ENCODE assay signal across 1 cellular context in genomic region chr7:149028346-149029109, GRCh38.
TF ChIP-seq lines count a peak whose summit lies in the region.

Gene PDIA4 (minus strand): TSS chr7:149028505. CDS start chr7:149028408, 97 bp downstream.

TF ChIP-seq in H1, 55 proteins besides CTCF, POLR2A, EP300 and RAD21 (continued from another document):
- TF ChIP-seq, protein P1, sequence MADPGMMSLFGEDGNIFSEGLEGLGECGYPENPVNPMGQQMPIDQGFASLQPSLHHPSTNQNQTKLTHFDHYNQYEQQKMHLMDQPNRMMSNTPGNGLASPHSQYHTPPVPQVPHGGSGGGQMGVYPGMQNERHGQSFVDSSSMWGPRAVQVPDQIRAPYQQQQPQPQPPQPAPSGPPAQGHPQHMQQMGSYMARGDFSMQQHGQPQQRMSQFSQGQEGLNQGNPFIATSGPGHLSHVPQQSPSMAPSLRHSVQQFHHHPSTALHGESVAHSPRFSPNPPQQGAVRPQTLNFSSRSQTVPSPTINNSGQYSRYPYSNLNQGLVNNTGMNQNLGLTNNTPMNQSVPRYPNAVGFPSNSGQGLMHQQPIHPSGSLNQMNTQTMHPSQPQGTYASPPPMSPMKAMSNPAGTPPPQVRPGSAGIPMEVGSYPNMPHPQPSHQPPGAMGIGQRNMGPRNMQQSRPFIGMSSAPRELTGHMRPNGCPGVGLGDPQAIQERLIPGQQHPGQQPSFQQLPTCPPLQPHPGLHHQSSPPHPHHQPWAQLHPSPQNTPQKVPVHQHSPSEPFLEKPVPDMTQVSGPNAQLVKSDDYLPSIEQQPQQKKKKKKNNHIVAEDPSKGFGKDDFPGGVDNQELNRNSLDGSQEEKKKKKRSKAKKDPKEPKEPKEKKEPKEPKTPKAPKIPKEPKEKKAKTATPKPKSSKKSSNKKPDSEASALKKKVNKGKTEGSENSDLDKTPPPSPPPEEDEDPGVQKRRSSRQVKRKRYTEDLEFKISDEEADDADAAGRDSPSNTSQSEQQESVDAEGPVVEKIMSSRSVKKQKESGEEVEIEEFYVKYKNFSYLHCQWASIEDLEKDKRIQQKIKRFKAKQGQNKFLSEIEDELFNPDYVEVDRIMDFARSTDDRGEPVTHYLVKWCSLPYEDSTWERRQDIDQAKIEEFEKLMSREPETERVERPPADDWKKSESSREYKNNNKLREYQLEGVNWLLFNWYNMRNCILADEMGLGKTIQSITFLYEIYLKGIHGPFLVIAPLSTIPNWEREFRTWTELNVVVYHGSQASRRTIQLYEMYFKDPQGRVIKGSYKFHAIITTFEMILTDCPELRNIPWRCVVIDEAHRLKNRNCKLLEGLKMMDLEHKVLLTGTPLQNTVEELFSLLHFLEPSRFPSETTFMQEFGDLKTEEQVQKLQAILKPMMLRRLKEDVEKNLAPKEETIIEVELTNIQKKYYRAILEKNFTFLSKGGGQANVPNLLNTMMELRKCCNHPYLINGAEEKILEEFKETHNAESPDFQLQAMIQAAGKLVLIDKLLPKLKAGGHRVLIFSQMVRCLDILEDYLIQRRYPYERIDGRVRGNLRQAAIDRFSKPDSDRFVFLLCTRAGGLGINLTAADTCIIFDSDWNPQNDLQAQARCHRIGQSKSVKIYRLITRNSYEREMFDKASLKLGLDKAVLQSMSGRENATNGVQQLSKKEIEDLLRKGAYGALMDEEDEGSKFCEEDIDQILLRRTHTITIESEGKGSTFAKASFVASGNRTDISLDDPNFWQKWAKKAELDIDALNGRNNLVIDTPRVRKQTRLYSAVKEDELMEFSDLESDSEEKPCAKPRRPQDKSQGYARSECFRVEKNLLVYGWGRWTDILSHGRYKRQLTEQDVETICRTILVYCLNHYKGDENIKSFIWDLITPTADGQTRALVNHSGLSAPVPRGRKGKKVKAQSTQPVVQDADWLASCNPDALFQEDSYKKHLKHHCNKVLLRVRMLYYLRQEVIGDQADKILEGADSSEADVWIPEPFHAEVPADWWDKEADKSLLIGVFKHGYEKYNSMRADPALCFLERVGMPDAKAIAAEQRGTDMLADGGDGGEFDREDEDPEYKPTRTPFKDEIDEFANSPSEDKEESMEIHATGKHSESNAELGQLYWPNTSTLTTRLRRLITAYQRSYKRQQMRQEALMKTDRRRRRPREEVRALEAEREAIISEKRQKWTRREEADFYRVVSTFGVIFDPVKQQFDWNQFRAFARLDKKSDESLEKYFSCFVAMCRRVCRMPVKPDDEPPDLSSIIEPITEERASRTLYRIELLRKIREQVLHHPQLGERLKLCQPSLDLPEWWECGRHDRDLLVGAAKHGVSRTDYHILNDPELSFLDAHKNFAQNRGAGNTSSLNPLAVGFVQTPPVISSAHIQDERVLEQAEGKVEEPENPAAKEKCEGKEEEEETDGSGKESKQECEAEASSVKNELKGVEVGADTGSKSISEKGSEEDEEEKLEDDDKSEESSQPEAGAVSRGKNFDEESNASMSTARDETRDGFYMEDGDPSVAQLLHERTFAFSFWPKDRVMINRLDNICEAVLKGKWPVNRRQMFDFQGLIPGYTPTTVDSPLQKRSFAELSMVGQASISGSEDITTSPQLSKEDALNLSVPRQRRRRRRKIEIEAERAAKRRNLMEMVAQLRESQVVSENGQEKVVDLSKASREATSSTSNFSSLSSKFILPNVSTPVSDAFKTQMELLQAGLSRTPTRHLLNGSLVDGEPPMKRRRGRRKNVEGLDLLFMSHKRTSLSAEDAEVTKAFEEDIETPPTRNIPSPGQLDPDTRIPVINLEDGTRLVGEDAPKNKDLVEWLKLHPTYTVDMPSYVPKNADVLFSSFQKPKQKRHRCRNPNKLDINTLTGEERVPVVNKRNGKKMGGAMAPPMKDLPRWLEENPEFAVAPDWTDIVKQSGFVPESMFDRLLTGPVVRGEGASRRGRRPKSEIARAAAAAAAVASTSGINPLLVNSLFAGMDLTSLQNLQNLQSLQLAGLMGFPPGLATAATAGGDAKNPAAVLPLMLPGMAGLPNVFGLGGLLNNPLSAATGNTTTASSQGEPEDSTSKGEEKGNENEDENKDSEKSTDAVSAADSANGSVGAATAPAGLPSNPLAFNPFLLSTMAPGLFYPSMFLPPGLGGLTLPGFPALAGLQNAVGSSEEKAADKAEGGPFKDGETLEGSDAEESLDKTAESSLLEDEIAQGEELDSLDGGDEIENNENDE (IDR thresholded peaks at IDR 0.05; ENCODE audit: insufficient replicate concordance, low read length) = no peak
- TF ChIP-seq, protein P2, sequence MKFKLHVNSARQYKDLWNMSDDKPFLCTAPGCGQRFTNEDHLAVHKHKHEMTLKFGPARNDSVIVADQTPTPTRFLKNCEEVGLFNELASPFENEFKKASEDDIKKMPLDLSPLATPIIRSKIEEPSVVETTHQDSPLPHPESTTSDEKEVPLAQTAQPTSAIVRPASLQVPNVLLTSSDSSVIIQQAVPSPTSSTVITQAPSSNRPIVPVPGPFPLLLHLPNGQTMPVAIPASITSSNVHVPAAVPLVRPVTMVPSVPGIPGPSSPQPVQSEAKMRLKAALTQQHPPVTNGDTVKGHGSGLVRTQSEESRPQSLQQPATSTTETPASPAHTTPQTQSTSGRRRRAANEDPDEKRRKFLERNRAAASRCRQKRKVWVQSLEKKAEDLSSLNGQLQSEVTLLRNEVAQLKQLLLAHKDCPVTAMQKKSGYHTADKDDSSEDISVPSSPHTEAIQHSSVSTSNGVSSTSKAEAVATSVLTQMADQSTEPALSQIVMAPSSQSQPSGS (IDR thresholded peaks at IDR 0.05; ENCODE audit: low read length) = no peak
- TF ChIP-seq, protein P3, sequence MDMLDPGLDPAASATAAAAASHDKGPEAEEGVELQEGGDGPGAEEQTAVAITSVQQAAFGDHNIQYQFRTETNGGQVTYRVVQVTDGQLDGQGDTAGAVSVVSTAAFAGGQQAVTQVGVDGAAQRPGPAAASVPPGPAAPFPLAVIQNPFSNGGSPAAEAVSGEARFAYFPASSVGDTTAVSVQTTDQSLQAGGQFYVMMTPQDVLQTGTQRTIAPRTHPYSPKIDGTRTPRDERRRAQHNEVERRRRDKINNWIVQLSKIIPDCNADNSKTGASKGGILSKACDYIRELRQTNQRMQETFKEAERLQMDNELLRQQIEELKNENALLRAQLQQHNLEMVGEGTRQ (IDR thresholded peaks at IDR 0.05; ENCODE audit: low read length) = peak; percentile 53
- no peak for TF ChIP-seq CHD1 (IDR thresholded peaks at IDR 0.05; ENCODE audit: low read depth, low read length)
- TF ChIP-seq ASH2L (IDR thresholded peaks at IDR 0.05; ENCODE audit: low read length) = peak; percentile 80
- peak; percentile 92 for TF ChIP-seq TBP (IDR thresholded peaks at IDR 0.05; ENCODE audit: low read depth, low read length)
- no peak for TF ChIP-seq CEBPB (IDR thresholded peaks at IDR 0.05; ENCODE audit: low read depth, low read length)
- no peak for TF ChIP-seq MAFK (IDR thresholded peaks at IDR 0.05; ENCODE audit: low read depth, low read length)
- no peak for TF ChIP-seq CBX5 (IDR thresholded peaks at IDR 0.05; ENCODE audit: low read depth, low read length)
- no peak for TF ChIP-seq KDM5A (IDR thresholded peaks at IDR 0.05; ENCODE audit: low read length)
- no peak for TF ChIP-seq ZNF274 (IDR thresholded peaks at IDR 0.05; ENCODE audit: borderline replicate concordance, extremely low read depth, low read length)
- TF ChIP-seq SP1 (IDR thresholded peaks at IDR 0.05; ENCODE audit: low read depth, low read length) = peak; percentile 62; the same call in 1 of the 2 replicates
- peak; percentile 86 for TF ChIP-seq TAF7 (optimal IDR thresholded peaks at IDR 0.05; ENCODE audit: borderline replicate concordance, low read depth, low read length)
- TF ChIP-seq KDM4A (IDR thresholded peaks at IDR 0.05; ENCODE audit: low read depth, low read length, severe bottlenecking) = peak; percentile 57
- no peak for TF ChIP-seq SIX5 (IDR thresholded peaks at IDR 0.05; ENCODE audit: low read depth, low read length)
- TF ChIP-seq BCL11A (IDR thresholded peaks at IDR 0.05; ENCODE audit: low read depth in 2 of 2, low read length in 2 of 2) = no peak
- TF ChIP-seq BACH1 (IDR thresholded peaks at IDR 0.05; ENCODE audit: low read length) = no peak
- TF ChIP-seq, protein P4, sequence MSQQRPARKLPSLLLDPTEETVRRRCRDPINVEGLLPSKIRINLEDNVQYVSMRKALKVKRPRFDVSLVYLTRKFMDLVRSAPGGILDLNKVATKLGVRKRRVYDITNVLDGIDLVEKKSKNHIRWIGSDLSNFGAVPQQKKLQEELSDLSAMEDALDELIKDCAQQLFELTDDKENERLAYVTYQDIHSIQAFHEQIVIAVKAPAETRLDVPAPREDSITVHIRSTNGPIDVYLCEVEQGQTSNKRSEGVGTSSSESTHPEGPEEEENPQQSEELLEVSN (IDR thresholded peaks at IDR 0.05) = peak; percentile 97
- no peak for TF ChIP-seq RFX5 (IDR thresholded peaks at IDR 0.05; ENCODE audit: borderline replicate concordance, low read depth, low read length)
- TF ChIP-seq GABPA (IDR thresholded peaks at IDR 0.05; ENCODE audit: borderline replicate concordance, insufficient read depth, low read length) = no peak
- TF ChIP-seq CBX8 (IDR thresholded peaks at IDR 0.05; ENCODE audit: borderline replicate concordance, low read depth, low read length) = no peak
- no peak for TF ChIP-seq SP2 (IDR thresholded peaks at IDR 0.05; ENCODE audit: low read length)
- no peak for TF ChIP-seq ATF3 (IDR thresholded peaks at IDR 0.05; ENCODE audit: insufficient read depth, low read depth, low read length)
- peak; percentile 97 for TF ChIP-seq MAX (IDR thresholded peaks at IDR 0.05)
- no peak for TF ChIP-seq TEAD4 (IDR thresholded peaks at IDR 0.05; ENCODE audit: low read depth, low read length)
- TF ChIP-seq SRF (IDR thresholded peaks at IDR 0.05; ENCODE audit: low read depth, low read length) = no peak
- TF ChIP-seq CHD2 (IDR thresholded peaks at IDR 0.05; ENCODE audit: low read length) = peak; percentile 31
- no peak for TF ChIP-seq HDAC6 (IDR thresholded peaks at IDR 0.05; ENCODE audit: low read depth, low read length)
- peak; percentile 29; the same call in 1 of the 2 replicates for TF ChIP-seq EGR1 (IDR thresholded peaks at IDR 0.05; ENCODE audit: borderline replicate concordance, low read depth, low read length)
- no peak for TF ChIP-seq BRCA1 (IDR thresholded peaks at IDR 0.05; ENCODE audit: low read depth, low read length)
- TF ChIP-seq GTF2F1 (IDR thresholded peaks at IDR 0.05; ENCODE audit: borderline replicate concordance, low read depth, low read length) = 0 out of 2 replicates have a peak, but pooled peaks have one; percentile 69
- no peak for TF ChIP-seq HDAC2 (IDR thresholded peaks at IDR 0.05; ENCODE audit: borderline replicate concordance in 1 of 2, low read depth in 2 of 2, low read length in 2 of 2)
- no peak for TF ChIP-seq YY1 (IDR thresholded peaks at IDR 0.05; ENCODE audit: low read depth, low read length)
- no peak for TF ChIP-seq NANOG (IDR thresholded peaks at IDR 0.05; ENCODE audit: insufficient read depth, low read depth, low read length, poor library complexity, severe bottlenecking)
- TF ChIP-seq JUN (IDR thresholded peaks at IDR 0.05; ENCODE audit: low read depth, low read length) = no peak
- TF ChIP-seq CTBP2 (IDR thresholded peaks at IDR 0.05; ENCODE audit: borderline replicate concordance, insufficient read depth, insufficient read length, low read length) = no peak
- TF ChIP-seq SP4 (IDR thresholded peaks at IDR 0.05; ENCODE audit: low read length) = peak; percentile 43; the same call in 1 of the 2 replicates
TF ChIP-seq in H1: peak in this region for 17.
